In genomic region chr2:204115692-204116091, GRCh38 we compare ENCODE assay signal across 22 cellular contexts.
A peak's percentile ranks its signal among the peaks of the same experiment; 100 is the strongest.
DNase-seq lines count a peak whose midpoint lies in the region; TF ChIP-seq lines count a peak whose summit lies in the region.
"Had no signal": no experiment of that assay in that cellular context is flagged by ENCODE, and none has a peak within 500 bp of the region (broad histone marks: within the 10 kb centered on the region; RNA-seq: fewer than 3 reads in every experiment).

No MANE protein-coding gene starts in this region.

- no peak for TF ChIP-seq CTCF in dorsolateral prefrontal cortex (IDR thresholded peaks at IDR 0.05 in 54 of 56, conservative IDR thresholded peaks at IDR 0.05 in 2 of 56; ENCODE audit: low read depth in 1 of 56, partially characterized antibody in 56 of 56)
- TF ChIP-seq CTCF in nephron (IDR thresholded peaks at IDR 0.05; ENCODE audit: unreplicated experiment in 3 of 3), result no peak
- TF ChIP-seq CTCF in MCF 10A (IDR thresholded peaks at IDR 0.05; ENCODE audit: unreplicated experiment), result no peak
- TF ChIP-seq CTCF in GM13977 (IDR thresholded peaks at IDR 0.05; ENCODE audit: extremely low read depth, insufficient read depth, missing control alignments), result no peak

- POLR2A ChIA-PET in MCF 10A (lab: Yijun Ruan, JAX), result interaction anchor here (0.7 kb wide), 1 partner anchor 39 kb away, joined by 4 read pairs; no protein-coding TSS in a partner anchor

- DNase-seq in Ammon's horn (ENCODE audit: low spot score) (peak; percentile 57), dorsolateral prefrontal cortex (no peak), MCF 10A (ENCODE audit: unreplicated experiment) (no peak), SHP77 (lab: John Stamatoyannopoulos, UW) (no peak), LoVo (ENCODE audit: low spot score) (no peak), GM13977 (ENCODE audit: low spot score) (no peak)
- DNase-seq: activated CD8-positive, alpha-beta memory T cell treated with anti-CD3 and anti-CD28 coated beads, Interleukin-2, amount 10 ng/mL, durations not matched to agents 7 days and 5 days; activated naive CD8-positive, alpha-beta T cell treated with anti-CD3 and anti-CD28 coated beads, Interleukin-2, amount 10 ng/mL, durations not matched to agents 7 days and 5 days; body of pancreas; cortex of kidney; DMS 273 treated with DMSO at 0.1 percent for 48 hours; foreskin fibroblast; Karpas-422; kidney glomerular epithelial cell; naive B cell; NCI-H1105; NCI-H2029 treated with DMSO at 0.1 percent for 48 hours; NCI-H510A had no signal

- BruUV-seq in MCF 10A (replicated peaks; lab: Mats Ljungman, UMichigan), result no TSS peak

- H3K27me3 Mint-ChIP-seq in nephron (ENCODE audit: low read depth) (peaks cover 7% of the 10 kb centered on the region), MCF 10A (ENCODE audit: insufficient read depth, unreplicated experiment) (peaks cover 15% of the 10 kb centered on the region)

- peak overlapping the region; percentile 40 to 75 (median 63) for H3K27ac Mint-ChIP-seq in nephron
- no peak overlapping the region for H3K27ac Mint-ChIP-seq in MCF 10A (ENCODE audit: low read depth, unreplicated experiment)
- H3K27ac Mint-ChIP-seq: activated CD8-positive, alpha-beta memory T cell treated with anti-CD3 and anti-CD28 coated beads, Interleukin-2, amount 10 ng/mL, durations not matched to agents 7 days and 5 days; activated naive CD8-positive, alpha-beta T cell treated with anti-CD3 and anti-CD28 coated beads, Interleukin-2, amount 10 ng/mL, durations not matched to agents 7 days and 5 days; memory B cell; naive B cell had no signal

- no peak overlapping the region for H3K27ac ChIP-seq in HUES64 (ENCODE audit: low read depth, low read length)
- peak overlapping the region in 31 of 59 donors; percentile 3 to 76 (median 53) for H3K27ac ChIP-seq in dorsolateral prefrontal cortex
- H3K27ac ChIP-seq: body of pancreas, suprapubic skin had no signal

- no peaks in the 10 kb centered on the region for H3K36me3 ChIP-seq in HUES64 (ENCODE audit: insufficient read depth, low read length)
- H3K36me3 ChIP-seq: suprapubic skin had no signal

- H3K36me3 Mint-ChIP-seq in nephron (ENCODE audit: low read depth), result no peaks in the 10 kb centered on the region
- H3K36me3 Mint-ChIP-seq in MCF 10A (ENCODE audit: insufficient read depth, unreplicated experiment), result peaks cover 5% of the 10 kb centered on the region
- H3K36me3 Mint-ChIP-seq: memory B cell, naive B cell had no signal

- H3K4me3 ChIP-seq in HUES64 (ENCODE audit: low read length) (no peak overlapping the region), dorsolateral prefrontal cortex (peak overlapping the region in 1 of 59 donors; percentile 5)
- H3K4me3 ChIP-seq: body of pancreas, suprapubic skin had no signal

- H3K27me3 ChIP-seq in HUES64 (ENCODE audit: insufficient read depth, low read length) (no peaks in the 10 kb centered on the region), dorsolateral prefrontal cortex (peaks cover 0 to 7% (median 0%) of the 10 kb centered on the region in 45 donors)
- H3K27me3 ChIP-seq: body of pancreas, suprapubic skin had no signal

- H3K4me1 Mint-ChIP-seq in nephron (peaks cover 53% of the 10 kb centered on the region), MCF 10A (ENCODE audit: insufficient read depth, unreplicated experiment) (no peaks in the 10 kb centered on the region)
- H3K4me1 Mint-ChIP-seq: memory B cell had no signal

- no peaks in the 10 kb centered on the region for H3K9me3 ChIP-seq in HUES64 (ENCODE audit: insufficient read depth, low read depth, low read length)
- H3K9me3 ChIP-seq: body of pancreas, suprapubic skin had no signal

- in situ Hi-C loops in GM13977 (cut with MboI; ENCODE audit: low pct_unique_long_range_greater_than_20kb, low sequenced_read_pairs, unreplicated experiment), result no loop called here

- H3K9ac ChIP-seq in HUES64 (ENCODE audit: low read depth, low read length), result peak overlapping the region; percentile 12; the same call in 1 of the 2 replicates

- WGBS in HUES64, result 73% methylated on average over 3 of the region's 3 CpGs

- H3K4me3 Mint-ChIP-seq in nephron, result no peak overlapping the region
- no peak overlapping the region for H3K4me3 Mint-ChIP-seq in MCF 10A (ENCODE audit: unreplicated experiment)
- H3K4me3 Mint-ChIP-seq: activated CD8-positive, alpha-beta memory T cell treated with anti-CD3 and anti-CD28 coated beads, Interleukin-2, amount 10 ng/mL, durations not matched to agents 7 days and 5 days; activated naive CD8-positive, alpha-beta T cell treated with anti-CD3 and anti-CD28 coated beads, Interleukin-2, amount 10 ng/mL, durations not matched to agents 7 days and 5 days; memory B cell; naive B cell had no signal

- intact Hi-C loops in dorsolateral prefrontal cortex (cut with DNase I) (loop anchor here in 1 of 2 donors (10.0 kb wide), 2 partner anchors 149 to 509 kb away; no protein-coding TSS in a partner anchor), MCF 10A (cut with micrococcal nuclease) (no loop called here)

- CTCF ChIA-PET in MCF 10A (lab: Yijun Ruan, JAX), result interaction anchor here (0.6 to 1.0 kb wide), 3 partner anchors 61 to 1832 kb away, joined by 3 read pairs; no protein-coding TSS in a partner anchor

- peaks cover 14% of the 10 kb centered on the region for H3K4me1 ChIP-seq in HUES64 (ENCODE audit: insufficient read depth, low read length)
- H3K4me1 ChIP-seq: body of pancreas had no signal

- H3K9me3 Mint-ChIP-seq in nephron, result peaks cover 4% of the 10 kb centered on the region
- H3K9me3 Mint-ChIP-seq in MCF 10A (ENCODE audit: unreplicated experiment), result no peaks in the 10 kb centered on the region
- H3K9me3 Mint-ChIP-seq: activated naive CD8-positive, alpha-beta T cell treated with anti-CD3 and anti-CD28 coated beads, Interleukin-2, amount 10 ng/mL, durations not matched to agents 7 days and 5 days; memory B cell; naive B cell had no signal
